In genomic region chr5:115624994-115625393, GRCh38 we compare ENCODE assay signal across 9 cellular contexts. TPM values are rescaled to one million over a fixed set of nuclear protein-coding genes. Genes with fewer than 3 reads are reported as not detected.
DNase-seq lines count a peak whose midpoint lies in the region; ATAC-seq and TF ChIP-seq lines count a peak whose summit lies in the region.
"Had no signal": no experiment of that assay in that cellular context is flagged by ENCODE, and none has a peak within 500 bp of the region (broad histone marks: within the 10 kb centered on the region; RNA-seq: fewer than 3 reads in every experiment).

No MANE protein-coding gene starts in this region.

- peaks cover 6% of the 10 kb centered on the region for H3K36me3 Mint-ChIP-seq in activated T-cell treated with anti-CD3 and anti-CD28 coated beads, Interleukin-2, amount 50 U/mL, for 4 hours (ENCODE audit: insufficient read depth)

- H3K27me3 Mint-ChIP-seq in activated T-cell treated with anti-CD3 and anti-CD28 coated beads, Interleukin-2, amount 50 U/mL, for 4 hours (ENCODE audit: low read depth): no peaks in the 10 kb centered on the region
- H3K27me3 Mint-ChIP-seq: activated B cell treated with CpG ODN at 0.5 μM for 24 hours had no signal

- peaks cover 30% of the 10 kb centered on the region for H3K4me1 Mint-ChIP-seq in activated T-cell treated with anti-CD3 and anti-CD28 coated beads, Interleukin-2, amount 50 U/mL, for 4 hours (ENCODE audit: low read depth)

- no peak for TF ChIP-seq CTCF in GM12865 (IDR thresholded peaks at IDR 0.05; ENCODE audit: insufficient read depth, low read depth, low read length, missing control alignments)
- TF ChIP-seq CTCF in fibroblast of pulmonary artery (IDR thresholded peaks at IDR 0.05; ENCODE audit: low read length, missing control alignments): no peak
- TF ChIP-seq CTCF in GM13977 (IDR thresholded peaks at IDR 0.05; ENCODE audit: extremely low read depth, insufficient read depth, missing control alignments): no peak

- H3K9me3 Mint-ChIP-seq in activated T-cell treated with anti-CD3 and anti-CD28 coated beads, Interleukin-2, amount 50 U/mL, for 4 hours: no peaks in the 10 kb centered on the region
- H3K9me3 Mint-ChIP-seq: activated B cell treated with CpG ODN at 0.5 μM for 24 hours had no signal

- in situ Hi-C loops in GM13977 (cut with MboI; ENCODE audit: low pct_unique_long_range_greater_than_20kb, low sequenced_read_pairs, unreplicated experiment): loop anchor here (10.0 kb wide), 2 partner anchors 220 to 450 kb away; partner anchors contain the start of genes AP3S1 and ATG12

- DNase-seq in GM12865 (ENCODE audit: low read depth) (no peak), NCI-H82 (lab: John Stamatoyannopoulos, UW) (peak; percentile 80), fibroblast of pulmonary artery (ENCODE audit: low read depth) (peak; percentile 8), skeletal muscle cell (ENCODE audit: low read depth) (no peak), RPMI8226 (no peak), GM13977 (ENCODE audit: low spot score) (no peak), cerebellum (ENCODE audit: low spot score) (no peak)
- no peak for DNase-seq in activated T-cell treated with anti-CD3 and anti-CD28 coated beads, Interleukin-2, amount 50 U/mL, for 4 hours
- DNase-seq: activated B cell treated with CpG ODN at 0.5 μM for 24 hours had no signal

- H3K4me3 ChIP-seq in GM12865 (ENCODE audit: low read depth, low read length) (peak overlapping the region; percentile 94), fibroblast of pulmonary artery (replicated peaks; ENCODE audit: low read depth, low read length) (peak overlapping the region; percentile 86), skeletal muscle cell (ENCODE audit: low read depth, low read length) (peak overlapping the region; percentile 67)

- ATAC-seq in activated T-cell treated with anti-CD3 and anti-CD28 coated beads, Interleukin-2, amount 50 U/mL, for 4 hours: no peak

- H3K4me3 Mint-ChIP-seq in activated T-cell treated with anti-CD3 and anti-CD28 coated beads, Interleukin-2, amount 50 U/mL, for 4 hours: no peak overlapping the region
- H3K4me3 Mint-ChIP-seq: activated B cell treated with CpG ODN at 0.5 μM for 24 hours had no signal

RNA-seq across cellular contexts. Expression of gene TMED7, which starts 0.8 kb away (rescaled TPM):
- total RNA-seq in activated T-cell treated with anti-CD3 and anti-CD28 coated beads, Interleukin-2, amount 50 U/mL, for 4 hours: 10 to 100 TPM; 59.8 to 66.1 (median 62.6) TPM
- total RNA-seq in cerebellum: 71.2 TPM

RNA-seq across cellular contexts. Expression of gene TICAM2, which starts 22.7 kb away (rescaled TPM):
- total RNA-seq in activated T-cell treated with anti-CD3 and anti-CD28 coated beads, Interleukin-2, amount 50 U/mL, for 4 hours: under 1 TPM; 0.18 to 0.82 (median 0.48) TPM
- total RNA-seq in cerebellum: 0.82 TPM

Comparison
In these comparisons a context has a peak if more than half of its experiments do, and no peak if none do; other contexts are left out.
1. DNase-seq: peak in NCI-H82 (single experiment) and fibroblast of pulmonary artery (single experiment); none in GM12865 (single experiment), skeletal muscle cell (single experiment), RPMI8226 (single experiment), GM13977 (single experiment), activated T-cell treated with anti-CD3 and anti-CD28 coated beads, Interleukin-2, amount 50 U/mL, for 4 hours (single experiment) and cerebellum (single experiment).
2. Peak in every context shown above with its lines, with median percentiles within 50 percentile points of each other: H3K4me3 ChIP-seq.